ENCODE assay signal across 8 cellular contexts in the genomic region with DNA sequence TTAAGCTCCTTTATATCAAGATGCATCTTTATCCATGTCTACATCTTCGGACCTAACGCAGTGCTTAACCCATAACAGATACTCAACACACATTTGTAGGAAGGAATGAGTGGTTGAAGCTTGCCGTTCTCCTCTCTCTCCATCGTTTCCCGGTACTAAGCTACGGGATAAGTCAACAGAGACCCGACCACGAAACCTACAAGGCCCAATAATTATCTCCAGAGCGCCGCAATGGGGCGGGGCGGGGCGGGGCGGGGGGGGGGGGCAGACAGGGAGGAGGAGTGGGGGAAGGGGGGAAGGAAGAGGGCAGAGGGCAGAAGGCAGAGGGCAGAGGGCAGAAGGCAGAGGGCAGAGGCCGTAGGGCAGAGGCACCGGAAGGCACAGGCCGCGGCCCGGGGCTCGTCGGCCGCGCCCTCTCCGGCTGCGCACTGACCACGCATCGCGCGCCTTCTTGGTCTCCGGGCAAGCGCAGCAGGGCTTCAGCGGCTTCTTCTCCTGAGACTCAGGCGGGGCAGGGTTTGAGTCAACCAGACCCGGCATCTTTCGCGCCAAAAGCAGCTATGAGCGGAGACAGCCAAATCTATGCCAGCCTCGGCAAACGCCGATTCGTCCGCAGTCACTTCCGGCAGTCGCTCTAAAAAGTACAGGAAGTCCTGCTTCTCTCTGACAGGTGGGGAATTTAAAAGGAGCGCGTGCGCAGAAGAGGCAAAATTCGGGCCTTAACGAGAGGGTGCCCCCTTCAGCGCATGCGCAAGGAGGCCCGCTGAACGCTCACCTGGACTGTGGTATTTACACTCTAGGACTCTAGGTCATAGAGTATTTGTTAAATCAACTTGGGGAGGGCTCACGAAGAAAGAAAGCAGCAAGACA. TPM values are rescaled to one million over a fixed set of nuclear protein-coding genes. Genes with fewer than 3 reads are reported as not detected.
DNase-seq lines count a peak whose midpoint lies in the region; TF ChIP-seq lines count a peak whose summit lies in the region.

Gene COX17, minus strand, starts transcription at position 636 of the 870 bp plus-strand sequence. Its CDS starts 96 bp downstream, at position 540.

- H3K4me1 Mint-ChIP-seq in CD8-positive, alpha-beta memory T cell: peaks cover 38 to 45% (median 41%) of the 10 kb centered on the region in 3 donors

- no peaks in the 10 kb centered on the region for H3K27me3 ChIP-seq in CD8-positive, alpha-beta memory T cell (ENCODE audit: insufficient read depth, low read length, poor library complexity, severe bottlenecking)
- no peaks in the 10 kb centered on the region for H3K27me3 ChIP-seq in effector memory CD4-positive, alpha-beta T cell (replicated peaks; ENCODE audit: control insufficient read depth, insufficient read depth, low read length, poor library complexity, severe bottlenecking)

- peak within 1 kb of the TSS; percentile 90 to 99 (median 96) for H3K27ac Mint-ChIP-seq in CD8-positive, alpha-beta memory T cell

- H3K9me3 ChIP-seq in CD8-positive, alpha-beta memory T cell (ENCODE audit: low read length): no peaks in the 10 kb centered on the region
- H3K9me3 ChIP-seq in effector memory CD4-positive, alpha-beta T cell (ENCODE audit: control insufficient read depth, low read length): no peaks in the 10 kb centered on the region

- peaks cover 0 to 40% (median 9%) of the 10 kb centered on the region in 3 donors for H3K36me3 Mint-ChIP-seq in CD8-positive, alpha-beta memory T cell

- H3K4me3 ChIP-seq in CD8-positive, alpha-beta memory T cell (ENCODE audit: low read length): peak within 1 kb of the TSS; percentile 78
- H3K4me3 ChIP-seq in effector memory CD4-positive, alpha-beta T cell (ENCODE audit: insufficient read depth, low read depth, low read length, poor library complexity, severe bottlenecking): peak within 1 kb of the TSS; percentile 68

- peak within 1 kb of the TSS; percentile 76 for H3K27ac ChIP-seq in CD8-positive, alpha-beta memory T cell (ENCODE audit: low read depth, low read length)
- peak within 1 kb of the TSS; percentile 85 for H3K27ac ChIP-seq in effector memory CD4-positive, alpha-beta T cell (ENCODE audit: insufficient read depth, low read length, poor library complexity, severe bottlenecking)

- no peaks in the 10 kb centered on the region for H3K9me3 Mint-ChIP-seq in CD8-positive, alpha-beta memory T cell

- no peak for TF ChIP-seq CTCF in GM20000 (IDR thresholded peaks at IDR 0.05; ENCODE audit: extremely low read depth, missing control alignments)

- H3K4me3 Mint-ChIP-seq in CD8-positive, alpha-beta memory T cell: peak within 1 kb of the TSS; percentile 82 to 97 (median 85)

- POLR2A ChIA-PET in CD8-positive, alpha-beta memory T cell (lab: Charles Lee): interaction anchor here (1.8 kb wide), 1 partner anchor 179 kb away, joined by 10 read pairs; the partner anchor contains the start of gene TIMMDC1
- POLR2A ChIA-PET in activated CD8-positive, alpha-beta memory T cell treated with anti-CD3 and anti-CD28 coated beads for 36 hours (lab: Charles Lee): interaction anchor here (0.5 to 1.4 kb wide), 5 partner anchors 176 to 672 kb away, joined by 3 to 4 read pairs (median 3); partner anchors contain the start of genes LRRC58 and TIMMDC1

- H3K27me3 Mint-ChIP-seq in CD8-positive, alpha-beta memory T cell: no peaks in the 10 kb centered on the region

- peaks cover 11% of the 10 kb centered on the region for H3K36me3 ChIP-seq in CD8-positive, alpha-beta memory T cell (ENCODE audit: insufficient read depth, low read length)
- peaks cover 30% of the 10 kb centered on the region for H3K36me3 ChIP-seq in effector memory CD4-positive, alpha-beta T cell (ENCODE audit: control insufficient read depth, insufficient read depth, low read length)

- CTCF ChIA-PET in CD8-positive, alpha-beta memory T cell (lab: Charles Lee): interaction anchor here (3.0 kb wide), 1 partner anchor 436 kb away, joined by 9 read pairs; the partner anchor contains the start of gene B4GALT4
- CTCF ChIA-PET in activated CD8-positive, alpha-beta memory T cell treated with anti-CD3 and anti-CD28 coated beads for 36 hours (lab: Charles Lee): interaction anchor here (1.3 to 1.4 kb wide), 2 partner anchors 96 to 179 kb away, joined by 3 to 7 read pairs; partner anchors contain the start of gene TIMMDC1

- DNase-seq in CD8-positive, alpha-beta memory T cell: peak; percentile 94 to 99 (median 95)
- peak; percentile 94 for DNase-seq in GM20000 (ENCODE audit: low spot score)
- DNase-seq in HT-29 (ENCODE audit: low spot score): peak; percentile 99
- peak; percentile 96 to 97 for DNase-seq in NOMO-1 (lab: John Stamatoyannopoulos, UW; ENCODE audit: unreplicated experiment in 2 of 2)
- peak; percentile 93 to 96 (median 96) for DNase-seq in effector memory CD4-positive, alpha-beta T cell
- DNase-seq in medulla oblongata (ENCODE audit: extremely low spot score): peak; percentile 97
- DNase-seq in stimulated activated CD8-positive, alpha-beta memory T cell treated with anti-CD3 and anti-CD28 coated beads, Interleukin-12 subunit alpha, Interleukin-12 subunit beta, amount 100 ng/mL, for 1 hour (ENCODE audit: low read depth): peak; percentile 95

- H3K4me1 ChIP-seq in CD8-positive, alpha-beta memory T cell (ENCODE audit: insufficient read depth, low read length): peaks cover 16% of the 10 kb centered on the region
- H3K4me1 ChIP-seq in effector memory CD4-positive, alpha-beta T cell (ENCODE audit: control insufficient read depth, insufficient read depth, low read length, poor library complexity, severe bottlenecking): peaks cover 14% of the 10 kb centered on the region

RNA-seq across cellular contexts. Expression of gene COX17, which starts in this region (rescaled TPM):
- 100 to 1,000 TPM; 105 to 108 TPM for total RNA-seq in CD8-positive, alpha-beta memory T cell
- polyA plus RNA-seq in CD8-positive, alpha-beta memory T cell: 82.4 TPM
- 107 and 118 TPM in 2 replicates for total RNA-seq in HT-29 (2014; rRNA removed; shearing (Covaris generic))
- total RNA-seq in activated CD8-positive, alpha-beta memory T cell treated with anti-CD3 and anti-CD28 coated beads for 36 hours: 10 to 100 TPM; 97.0 to 97.4 TPM

Comparison
In these comparisons a context has a peak if more than half of its experiments do, and no peak if none do; other contexts are left out.
1. Peak in every context shown above with its lines: DNase-seq, H3K4me3 ChIP-seq and H3K27ac ChIP-seq.